Comparison of ENCODE assay signal across 24 cellular contexts in the genomic region with DNA sequence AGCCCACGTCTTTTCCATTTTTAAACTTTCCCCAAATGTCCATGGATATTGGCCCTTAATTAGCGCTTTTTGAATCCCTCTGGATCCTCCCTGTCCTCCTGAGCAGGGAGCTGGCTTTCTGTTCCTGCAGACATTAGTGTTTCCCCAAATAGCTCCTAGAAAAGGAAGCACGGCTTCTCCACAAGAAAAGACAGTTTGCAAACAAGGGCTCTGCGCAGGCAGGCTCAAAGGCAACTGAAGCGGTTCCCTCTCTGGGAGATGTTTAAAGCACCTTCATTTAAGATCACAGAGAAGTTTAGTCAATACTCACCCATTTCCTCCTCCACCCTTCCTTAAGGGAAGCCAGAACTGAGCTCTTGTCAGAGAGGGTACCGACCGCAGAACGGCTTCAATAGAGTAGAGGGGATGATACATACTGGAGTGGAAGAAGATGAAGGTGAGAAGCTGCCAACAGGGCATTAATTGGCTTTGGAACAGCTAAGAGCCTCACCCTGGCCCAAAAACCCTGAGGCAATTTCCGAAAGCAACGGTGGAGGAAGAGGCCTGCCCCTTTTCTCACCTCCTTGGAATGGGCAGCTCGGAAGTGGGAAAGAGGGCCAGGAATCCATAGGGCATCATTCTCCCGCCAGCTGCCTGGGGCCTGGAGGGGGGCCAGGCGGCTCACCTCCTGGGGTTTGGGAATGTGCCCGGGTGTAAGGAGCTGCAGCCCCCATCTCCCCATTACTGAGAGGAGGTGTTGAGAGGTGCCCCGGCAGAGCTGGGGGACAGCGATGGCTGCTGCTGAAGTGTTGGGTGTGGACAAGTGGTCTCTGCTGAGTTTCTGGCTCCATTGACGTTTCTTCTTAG. TPM values are rescaled to one million over a fixed set of nuclear protein-coding genes. Genes with fewer than 3 reads are reported as not detected.
DNase-seq lines count a peak whose midpoint lies in the region; ATAC-seq lines count a peak whose summit lies in the region.
"Had no signal": no experiment of that assay in that cellular context is flagged by ENCODE, and none has a peak within 500 bp of the region (broad histone marks: within the 10 kb centered on the region; RNA-seq: fewer than 3 reads in every experiment).

No MANE protein-coding gene starts in this region.

- H3K9me3 ChIP-seq in duodenal mucosa (ENCODE audit: control insufficient read depth in 1 of 2, low read length in 2 of 2): no peaks in the 10 kb centered on the region
- H3K9me3 ChIP-seq: adrenal gland, lower lobe of right lung, mucosa of descending colon, prostate gland, sigmoid colon, SK-N-SH, upper lobe of left lung had no signal

- no peak overlapping the region for H3K27ac Mint-ChIP-seq in activated CD4-positive, alpha-beta T cell treated with anti-CD3 and anti-CD28 coated beads for 36 hours

- no peak for ATAC-seq in activated CD4-positive, alpha-beta T cell treated with anti-CD3 and anti-CD28 coated beads for 36 hours
- ATAC-seq: K562, lower lobe of right lung, mucosa of descending colon had no signal

- POLR2A ChIA-PET in activated CD4-positive, alpha-beta T cell treated with anti-CD3 and anti-CD28 coated beads for 36 hours (lab: Charles Lee): interaction anchor here (0.7 kb wide), 1 partner anchor 37 kb away, joined by 3 read pairs; no protein-coding TSS in a partner anchor

- no peak overlapping the region for H3K4me3 Mint-ChIP-seq in activated CD4-positive, alpha-beta T cell treated with anti-CD3 and anti-CD28 coated beads for 36 hours

- intact Hi-C loops in activated CD4-positive, alpha-beta T cell treated with anti-CD3 and anti-CD28 coated beads for 36 hours (cut with DNase I, micrococcal nuclease): no loop called here

- no peaks in the 10 kb centered on the region for H3K27me3 ChIP-seq in duodenal mucosa (ENCODE audit: control insufficient read depth in 1 of 2, insufficient read depth in 2 of 2, low read length in 2 of 2)
- H3K27me3 ChIP-seq: adrenal gland, sigmoid colon, upper lobe of left lung had no signal

- H3K36me3 ChIP-seq in duodenal mucosa (ENCODE audit: control insufficient read depth in 1 of 2, insufficient read depth in 2 of 2, low read length in 2 of 2): no peaks in the 10 kb centered on the region
- H3K36me3 ChIP-seq: adrenal gland, brain microvascular endothelial cell, lower lobe of right lung, prostate gland, sigmoid colon, upper lobe of left lung had no signal

- peaks cover 50% of the 10 kb centered on the region for H3K4me1 Mint-ChIP-seq in activated CD4-positive, alpha-beta T cell treated with anti-CD3 and anti-CD28 coated beads for 36 hours

- H3K4me3 ChIP-seq in duodenal mucosa (ENCODE audit: low read depth in 1 of 2, low read length in 2 of 2): peak overlapping the region; percentile 15 to 24
- H3K4me3 ChIP-seq: adrenal gland, K562, lower lobe of right lung, mucosa of descending colon, prostate gland, sigmoid colon, upper lobe of left lung had no signal

- no peak overlapping the region for H3K27ac ChIP-seq in duodenal mucosa (ENCODE audit: low read depth, low read length)
- H3K27ac ChIP-seq: adrenal gland, brain microvascular endothelial cell, lower lobe of right lung, prostate gland, sigmoid colon, upper lobe of left lung had no signal

- CTCF ChIA-PET in activated CD4-positive, alpha-beta T cell treated with anti-CD3 and anti-CD28 coated beads for 36 hours (lab: Charles Lee): interaction anchor here (0.6 to 2.0 kb wide), 9 partner anchors 11 to 225 kb away, joined by 3 to 7 read pairs (median 4); no protein-coding TSS in a partner anchor

- H3K36me3 Mint-ChIP-seq in activated CD4-positive, alpha-beta T cell treated with anti-CD3 and anti-CD28 coated beads for 36 hours (ENCODE audit: low read depth): no peaks in the 10 kb centered on the region

- peak; percentile 28 for DNase-seq in activated CD4-positive, alpha-beta T cell treated with anti-CD3 and anti-CD28 coated beads for 36 hours
- no peak for DNase-seq in activated CD4-positive, alpha-beta T cell treated with anti-CD3 and anti-CD28 coated beads, Interleukin-2, amount 50 U/mL, for 4 hours
- DNase-seq in stimulated activated naive CD4-positive, alpha-beta T cell (lab: John Stamatoyannopoulos, UW): peak; percentile 9 to 73 (median 44)
- no peak for DNase-seq in stimulated activated naive CD4-positive, alpha-beta T cell treated with Interleukin-2 at 50 U/mL for 16 hours (lab: John Stamatoyannopoulos, UW)
- DNase-seq in GM19240 (ENCODE audit: insufficient read length, low spot score) (no peak), NOMO-1 treated with DMSO at 0.1 percent for 48 hours (lab: John Stamatoyannopoulos, UW; ENCODE audit: unreplicated experiment) (no peak)
- no peak for DNase-seq in stimulated activated CD4-positive, alpha-beta T cell treated with anti-CD3 and anti-CD28 coated beads, Interleukin-2, amount 100 ng/mL, for 48 hours
- DNase-seq: 8988T; adrenal gland; brain microvascular endothelial cell; DMS153; lower lobe of right lung; NCI-H1417; NCI-H774; sigmoid colon; SK-N-SH; stimulated activated CD4-positive, alpha-beta T cell treated with anti-CD3 and anti-CD28 coated beads, Interleukin-15, amount 100 ng/mL, for 24 hours; T-helper 9 cell; upper lobe of left lung had no signal

- peaks cover 15% of the 10 kb centered on the region for H3K27me3 Mint-ChIP-seq in activated CD4-positive, alpha-beta T cell treated with anti-CD3 and anti-CD28 coated beads for 36 hours

- peaks cover 50 to 51% of the 10 kb centered on the region in 2 donors for H3K4me1 ChIP-seq in duodenal mucosa (ENCODE audit: control insufficient read depth in 1 of 2, insufficient read depth in 2 of 2, low read length in 2 of 2)

- peak overlapping the region; percentile 2 to 22 for H3K9ac ChIP-seq in duodenal mucosa (ENCODE audit: low read depth in 1 of 2, low read length in 2 of 2)
- H3K9ac ChIP-seq: SK-N-SH had no signal

- H3K9me3 Mint-ChIP-seq in activated CD4-positive, alpha-beta T cell treated with anti-CD3 and anti-CD28 coated beads for 36 hours (ENCODE audit: low read depth): no peaks in the 10 kb centered on the region

RNA-seq across cellular contexts. Expression of a gene that starts 4.9 kb away (rescaled TPM):
- total RNA-seq in activated CD4-positive, alpha-beta T cell treated with anti-CD3 and anti-CD28 coated beads for 36 hours: not detected
- total RNA-seq: K562, OCI-LY7 had no signal

Comparison
In these comparisons a context has a peak if more than half of its experiments do, and no peak if none do; other contexts are left out.
1. DNase-seq: peak in activated CD4-positive, alpha-beta T cell treated with anti-CD3 and anti-CD28 coated beads for 36 hours (single experiment) and stimulated activated naive CD4-positive, alpha-beta T cell (6 of 6); none in activated CD4-positive, alpha-beta T cell treated with anti-CD3 and anti-CD28 coated beads, Interleukin-2, amount 50 U/mL, for 4 hours (0 of 2), stimulated activated naive CD4-positive, alpha-beta T cell treated with Interleukin-2 at 50 U/mL for 16 hours (single experiment), GM19240 (single experiment), stimulated activated CD4-positive, alpha-beta T cell treated with anti-CD3 and anti-CD28 coated beads, Interleukin-2, amount 100 ng/mL, for 48 hours (0 of 2) and NOMO-1 treated with DMSO at 0.1 percent for 48 hours (single experiment).